ENCODE assay signal across 22 cellular contexts in genomic region chr4:2814627-2815026, GRCh38. TPM values are rescaled to one million over a fixed set of nuclear protein-coding genes. Genes with fewer than 3 reads are reported as not detected.
DNase-seq lines count a peak whose midpoint lies in the region; ATAC-seq and TF ChIP-seq lines count a peak whose summit lies in the region.
"Had no signal": no experiment of that assay in that cellular context is flagged by ENCODE, and none has a peak within 500 bp of the region (broad histone marks: within the 10 kb centered on the region; RNA-seq: fewer than 3 reads in every experiment).

No MANE protein-coding gene starts in this region.

- peak overlapping the region; percentile 96 for H3K4me3 Mint-ChIP-seq in CD8-positive, alpha-beta T cell
- peak overlapping the region; percentile 95 for H3K4me3 Mint-ChIP-seq in activated T-helper 17 cell treated with anti-CD3 and anti-CD28 coated beads, Interleukin-2, amount 50 U/mL, for 72 hours
- peak overlapping the region; percentile 19 to 99 (median 88) for H3K4me3 Mint-ChIP-seq in naive thymus-derived CD4-positive, alpha-beta T cell
- H3K4me3 Mint-ChIP-seq in mesothelial cell of epicardium: no peak overlapping the region

- intact Hi-C loops in CD8-positive, alpha-beta T cell (cut with DNase I, micrococcal nuclease): loop anchor here (5.0 kb wide), 1 partner anchor 38 kb away; no protein-coding TSS in a partner anchor
- intact Hi-C loops in naive thymus-derived CD4-positive, alpha-beta T cell (cut with micrococcal nuclease): no loop called here

- no peak for TF ChIP-seq CTCF in CD8-positive, alpha-beta T cell (IDR thresholded peaks at IDR 0.05)
- TF ChIP-seq CTCF in mesothelial cell of epicardium (IDR thresholded peaks at IDR 0.05; ENCODE audit: unreplicated experiment): no peak

- H4K20me1 ChIP-seq in BLaER1 treated with 17β-estradiol and CSF1 and Interleukin-3, amounts not matched to agents 10 nM and 100 nM: peaks cover 55 to 100% (median 70%) of the 10 kb centered on the region in 11 experiments

- H3K27me3 Mint-ChIP-seq in CD8-positive, alpha-beta T cell (ENCODE audit: low read depth): no peaks in the 10 kb centered on the region
- no peaks in the 10 kb centered on the region for H3K27me3 Mint-ChIP-seq in activated T-helper 17 cell treated with anti-CD3 and anti-CD28 coated beads, Interleukin-2, amount 50 U/mL, for 72 hours
- no peaks in the 10 kb centered on the region for H3K27me3 Mint-ChIP-seq in naive thymus-derived CD4-positive, alpha-beta T cell
- H3K27me3 Mint-ChIP-seq in mesothelial cell of epicardium (ENCODE audit: low read depth): no peaks in the 10 kb centered on the region

- POLR2A ChIA-PET in CD8-positive, alpha-beta T cell (lab: Charles Lee): interaction anchor here (0.5 to 1.8 kb wide), 6 partner anchors 10 to 274 kb away, joined by 3 to 6 read pairs (median 4); partner anchors contain the start of gene TNIP2
- POLR2A ChIA-PET in naive thymus-derived CD4-positive, alpha-beta T cell (lab: Charles Lee): interaction anchor here (0.9 to 12.2 kb wide), 4 partner anchors 16 to 133 kb away, joined by 3 to 100 read pairs (median 4); no protein-coding TSS in a partner anchor

- peaks cover 90 to 97% (median 94%) of the 10 kb centered on the region in 10 experiments for H3K4me1 ChIP-seq in BLaER1 treated with 17β-estradiol and CSF1 and Interleukin-3, amounts not matched to agents 10 nM and 100 nM
- peaks cover 63% of the 10 kb centered on the region for H3K4me1 ChIP-seq in CD8-positive, alpha-beta T cell (ENCODE audit: insufficient read depth, low read length)
- H3K4me1 ChIP-seq in naive thymus-derived CD4-positive, alpha-beta T cell (ENCODE audit: control insufficient read depth in 2 of 2, insufficient read depth in 2 of 2, low read length in 2 of 2): peaks cover 49 to 63% of the 10 kb centered on the region in 2 donors

- peak overlapping the region; percentile 89 to 100 (median 98) for H3K4me2 ChIP-seq in BLaER1 treated with 17β-estradiol and CSF1 and Interleukin-3, amounts not matched to agents 10 nM and 100 nM

- peak overlapping the region in 2 of 11 experiments; percentile 3 to 19; a peak in 2 of 22 replicates for H3K9ac ChIP-seq in BLaER1 treated with 17β-estradiol and CSF1 and Interleukin-3, amounts not matched to agents 10 nM and 100 nM

- H3K9me3 Mint-ChIP-seq in CD8-positive, alpha-beta T cell: no peaks in the 10 kb centered on the region
- no peaks in the 10 kb centered on the region for H3K9me3 Mint-ChIP-seq in activated T-helper 17 cell treated with anti-CD3 and anti-CD28 coated beads, Interleukin-2, amount 50 U/mL, for 72 hours
- H3K9me3 Mint-ChIP-seq in naive thymus-derived CD4-positive, alpha-beta T cell: no peaks in the 10 kb centered on the region
- H3K9me3 Mint-ChIP-seq in mesothelial cell of epicardium: peaks cover 11% of the 10 kb centered on the region

- peak in 4 of 7 experiments; percentile 43 to 70 (median 50) for DNase-seq in CD8-positive, alpha-beta T cell
- no peak for DNase-seq in naive thymus-derived CD4-positive, alpha-beta T cell
- no peak for DNase-seq in mesothelial cell of epicardium (ENCODE audit: low spot score in 2 of 2, unreplicated experiment in 2 of 2)
- DNase-seq: activated naive CD4-positive, alpha-beta T cell treated with anti-CD3 and anti-CD28 coated beads, Interleukin-2, amount 50 U/mL, for 16 hours; COR-L47; DMS79 treated with DMSO at 0.1 percent for 48 hours; gastrocnemius medialis; hippocampal formation; left ventricle myocardium superior; NCI-H1048; NCI-H187; NCI-H774; nucleus accumbens; stimulated activated CD4-positive, alpha-beta T cell treated with anti-CD3 and anti-CD28 coated beads, Interleukin-2, amount 100 ng/mL, for 24 hours; stimulated activated naive CD4-positive, alpha-beta T cell treated with Interleukin-2 at 50 U/mL for 16 hours; tibial artery had no signal

- H3K27ac Mint-ChIP-seq in CD8-positive, alpha-beta T cell: peak overlapping the region; percentile 98
- no peak overlapping the region for H3K27ac Mint-ChIP-seq in activated T-helper 17 cell treated with anti-CD3 and anti-CD28 coated beads, Interleukin-2, amount 50 U/mL, for 72 hours
- H3K27ac Mint-ChIP-seq in naive thymus-derived CD4-positive, alpha-beta T cell: peak overlapping the region in 7 of 9 donors; percentile 51 to 99 (median 78)
- no peak overlapping the region for H3K27ac Mint-ChIP-seq in mesothelial cell of epicardium

- peaks cover 0 to 18% (median 7%) of the 10 kb centered on the region in 11 experiments; a peak in 7 of 22 replicates for H3K9me3 ChIP-seq in BLaER1 treated with 17β-estradiol and CSF1 and Interleukin-3, amounts not matched to agents 10 nM and 100 nM (replicated peaks in 1 of 11)
- H3K9me3 ChIP-seq in CD8-positive, alpha-beta T cell (ENCODE audit: low read length): no peaks in the 10 kb centered on the region
- no peaks in the 10 kb centered on the region for H3K9me3 ChIP-seq in naive thymus-derived CD4-positive, alpha-beta T cell (ENCODE audit: control insufficient read depth in 2 of 3, low read length in 3 of 3)
- H3K9me3 ChIP-seq: esophagus muscularis mucosa, gastrocnemius medialis had no signal

- TF ChIP-seq POLR2A in GM18505 (IDR thresholded peaks at IDR 0.05; ENCODE audit: borderline replicate concordance, extremely low read depth, insufficient read depth, insufficient read length): no peak

- no peak overlapping the region for H3K27ac ChIP-seq in BLaER1 treated with 17β-estradiol and CSF1 and Interleukin-3, amounts not matched to agents 10 nM and 100 nM
- H3K27ac ChIP-seq in CD8-positive, alpha-beta T cell (ENCODE audit: low read depth, low read length): no peak overlapping the region
- peak overlapping the region; percentile 49 for H3K27ac ChIP-seq in naive thymus-derived CD4-positive, alpha-beta T cell (ENCODE audit: low read depth, low read length)
- H3K27ac ChIP-seq: esophagus muscularis mucosa, gastrocnemius medialis, tibial artery had no signal

- H3K36me3 Mint-ChIP-seq in CD8-positive, alpha-beta T cell: peaks cover 14% of the 10 kb centered on the region
- peaks cover 55% of the 10 kb centered on the region for H3K36me3 Mint-ChIP-seq in activated T-helper 17 cell treated with anti-CD3 and anti-CD28 coated beads, Interleukin-2, amount 50 U/mL, for 72 hours (ENCODE audit: low read depth)
- H3K36me3 Mint-ChIP-seq in naive thymus-derived CD4-positive, alpha-beta T cell: peaks cover 0 to 34% (median 0%) of the 10 kb centered on the region in 5 donors
- peaks cover 13% of the 10 kb centered on the region for H3K36me3 Mint-ChIP-seq in mesothelial cell of epicardium

- H3K36me3 ChIP-seq in BLaER1 treated with 17β-estradiol and CSF1 and Interleukin-3, amounts not matched to agents 10 nM and 100 nM: peaks cover 0 to 66% (median 32%) of the 10 kb centered on the region in 11 experiments; a peak in 14 of 22 replicates
- no peaks in the 10 kb centered on the region for H3K36me3 ChIP-seq in CD8-positive, alpha-beta T cell (ENCODE audit: insufficient read depth, low read length)
- H3K36me3 ChIP-seq in naive thymus-derived CD4-positive, alpha-beta T cell (ENCODE audit: control insufficient read depth in 2 of 3, insufficient read depth in 3 of 3, low read length in 3 of 3): no peaks in the 10 kb centered on the region
- H3K36me3 ChIP-seq: gastrocnemius medialis had no signal

- H3K4me1 Mint-ChIP-seq in CD8-positive, alpha-beta T cell (ENCODE audit: low read depth): peaks cover 65% of the 10 kb centered on the region
- peaks cover 49% of the 10 kb centered on the region for H3K4me1 Mint-ChIP-seq in activated T-helper 17 cell treated with anti-CD3 and anti-CD28 coated beads, Interleukin-2, amount 50 U/mL, for 72 hours
- peaks cover 52 to 71% (median 66%) of the 10 kb centered on the region in 7 donors for H3K4me1 Mint-ChIP-seq in naive thymus-derived CD4-positive, alpha-beta T cell
- peaks cover 21% of the 10 kb centered on the region for H3K4me1 Mint-ChIP-seq in mesothelial cell of epicardium

- peaks cover 0 to 27% (median 20%) of the 10 kb centered on the region in 11 experiments; a peak in 14 of 22 replicates for H3K27me3 ChIP-seq in BLaER1 treated with 17β-estradiol and CSF1 and Interleukin-3, amounts not matched to agents 10 nM and 100 nM
- no peaks in the 10 kb centered on the region for H3K27me3 ChIP-seq in CD8-positive, alpha-beta T cell (ENCODE audit: insufficient read depth, low read length)
- no peaks in the 10 kb centered on the region for H3K27me3 ChIP-seq in naive thymus-derived CD4-positive, alpha-beta T cell (ENCODE audit: control insufficient read depth in 2 of 2, insufficient read depth in 2 of 2, low read length in 2 of 2)
- H3K27me3 ChIP-seq: esophagus muscularis mucosa, gastrocnemius medialis had no signal

- ATAC-seq in CD8-positive, alpha-beta T cell: peak; percentile 40
- ATAC-seq in activated T-helper 17 cell treated with anti-CD3 and anti-CD28 coated beads, Interleukin-2, amount 50 U/mL, for 72 hours (replicated peaks): no peak
- ATAC-seq in naive thymus-derived CD4-positive, alpha-beta T cell: peak; percentile 18
- ATAC-seq in HG03280 (IDR thresholded peaks at IDR 0.05; ENCODE audit: unreplicated experiment) (no peak), GM18505 (IDR thresholded peaks at IDR 0.05; ENCODE audit: unreplicated experiment) (no peak)
- ATAC-seq: gastrocnemius medialis, HCT116, left ventricle myocardium superior had no signal

- CTCF ChIA-PET in CD8-positive, alpha-beta T cell (lab: Charles Lee): no interaction called here
- CTCF ChIA-PET in naive thymus-derived CD4-positive, alpha-beta T cell (lab: Charles Lee): interaction anchor here (0.5 to 0.9 kb wide), 2 partner anchors 11 to 25 kb away, joined by 3 to 5 read pairs; no protein-coding TSS in a partner anchor

- peak overlapping the region in 6 of 10 experiments; percentile 74 to 85 (median 80); a peak in 7 of 20 replicates for H3K4me3 ChIP-seq in BLaER1 treated with 17β-estradiol and CSF1 and Interleukin-3, amounts not matched to agents 10 nM and 100 nM
- H3K4me3 ChIP-seq in CD8-positive, alpha-beta T cell (ENCODE audit: low read depth, low read length): peak overlapping the region; percentile 85
- H3K4me3 ChIP-seq in naive thymus-derived CD4-positive, alpha-beta T cell (ENCODE audit: low read length): peak overlapping the region; percentile 81
- H3K4me3 ChIP-seq: esophagus muscularis mucosa, gastrocnemius medialis, tibial artery had no signal

RNA-seq across cellular contexts. Expression of gene SH3BP2, which starts 21.7 kb away (rescaled TPM):
- total RNA-seq in CD8-positive, alpha-beta T cell: 10 to 100 TPM; 22.4 to 24.8 TPM
- 100 to 1,000 TPM in 1 of 2 donors, 10 to 100 TPM in 1; 83.5 to 122 TPM for total RNA-seq in activated T-helper 17 cell treated with anti-CD3 and anti-CD28 coated beads, Interleukin-2, amount 50 U/mL, for 72 hours
- 100 to 1,000 TPM in 1 of 5 experiments, 10 to 100 TPM in 4; 22.7 to 269 (median 59.6) TPM for total RNA-seq in naive thymus-derived CD4-positive, alpha-beta T cell
- 10 to 100 TPM in 1 of 2 donors, 1 to 10 TPM in 1; 5.9 to 11.3 TPM for polyA plus RNA-seq in naive thymus-derived CD4-positive, alpha-beta T cell
- 72.9 to 79.0 TPM (median 76.7 TPM) in 3 replicates for total RNA-seq in mesothelial cell of epicardium

RNA-seq across cellular contexts. Expression of gene ADD1, which starts 29.0 kb away (rescaled TPM):
- total RNA-seq in CD8-positive, alpha-beta T cell: 100 to 1,000 TPM; 129 TPM
- total RNA-seq in activated T-helper 17 cell treated with anti-CD3 and anti-CD28 coated beads, Interleukin-2, amount 50 U/mL, for 72 hours: 100 to 1,000 TPM; 220 to 254 TPM
- total RNA-seq in naive thymus-derived CD4-positive, alpha-beta T cell: 100 to 1,000 TPM; 211 to 300 (median 282) TPM
- polyA plus RNA-seq in naive thymus-derived CD4-positive, alpha-beta T cell: 100 to 1,000 TPM; 152 to 164 TPM
- 277 to 297 TPM (median 287 TPM) in 3 replicates for total RNA-seq in mesothelial cell of epicardium

RNA-seq across cellular contexts. Expression of gene TNIP2, which starts 58.5 kb away (rescaled TPM):
- 10 to 100 TPM; 50.9 to 56.5 TPM for total RNA-seq in CD8-positive, alpha-beta T cell
- total RNA-seq in activated T-helper 17 cell treated with anti-CD3 and anti-CD28 coated beads, Interleukin-2, amount 50 U/mL, for 72 hours: 100 to 1,000 TPM in 1 of 2 donors, 10 to 100 TPM in 1; 80.1 to 110 TPM
- 10 to 100 TPM; 39.4 to 56.0 (median 43.6) TPM for total RNA-seq in naive thymus-derived CD4-positive, alpha-beta T cell
- polyA plus RNA-seq in naive thymus-derived CD4-positive, alpha-beta T cell: 10 to 100 TPM; 33.6 to 55.3 TPM
- total RNA-seq in mesothelial cell of epicardium: 23.8 to 25.9 TPM (median 25.0 TPM) in 3 replicates

Comparison
In these comparisons a context has a peak if more than half of its experiments do, and no peak if none do; other contexts are left out.
1. ATAC-seq: peak in CD8-positive, alpha-beta T cell (single experiment) and naive thymus-derived CD4-positive, alpha-beta T cell (single experiment); none in activated T-helper 17 cell treated with anti-CD3 and anti-CD28 coated beads, Interleukin-2, amount 50 U/mL, for 72 hours (single experiment), HG03280 (single experiment) and GM18505 (single experiment).
2. DNase-seq: peak in CD8-positive, alpha-beta T cell (4 of 7); none in naive thymus-derived CD4-positive, alpha-beta T cell (0 of 9) and mesothelial cell of epicardium (0 of 2).
3. H3K27ac Mint-ChIP-seq: peak in CD8-positive, alpha-beta T cell (single experiment) and naive thymus-derived CD4-positive, alpha-beta T cell (7 of 9); none in activated T-helper 17 cell treated with anti-CD3 and anti-CD28 coated beads, Interleukin-2, amount 50 U/mL, for 72 hours (single experiment) and mesothelial cell of epicardium (single experiment).
4. intact Hi-C loops: an anchor here in CD8-positive, alpha-beta T cell (5.0 kb wide); none called in naive thymus-derived CD4-positive, alpha-beta T cell.
5. Peak in every context shown above with its lines, with median percentiles within 50 percentile points of each other: H3K4me3 ChIP-seq.